9 cellular contexts compared by ENCODE assay signal in genomic region chr2:207167129-207167923, GRCh38. TPM values are rescaled to one million over a fixed set of nuclear protein-coding genes. Genes with fewer than 3 reads are reported as not detected.
DNase-seq lines count a peak whose midpoint lies in the region; ATAC-seq, FAIRE-seq and TF ChIP-seq lines count a peak whose summit lies in the region.
"Had no signal": no experiment of that assay in that cellular context is flagged by ENCODE, and none has a peak within 500 bp of the region (broad histone marks: within the 10 kb centered on the region; RNA-seq: fewer than 3 reads in every experiment).

No MANE protein-coding gene starts in this region.

- ATAC-seq in heart right ventricle (no peak), left cardiac atrium (no peak), GM21360 (IDR thresholded peaks at IDR 0.05; ENCODE audit: unreplicated experiment) (no peak), HG02623 (IDR thresholded peaks at IDR 0.05; ENCODE audit: unreplicated experiment) (no peak)
- peak; percentile 8 to 36 for ATAC-seq in activated naive CD4-positive, alpha-beta T cell treated with anti-CD3 and anti-CD28 coated beads, Interleukin-2, amount 50 U/mL, for 72 hours

- H3K4me1 ChIP-seq in heart right ventricle (peaks cover 0 to 31% (median 26%) of the 10 kb centered on the region in 9 donors), HUES6 (ENCODE audit: control insufficient read depth, insufficient read depth, low read length) (peaks cover 36% of the 10 kb centered on the region), small intestine (ENCODE audit: control insufficient read depth in 2 of 2, insufficient read depth in 1 of 2, low read depth in 1 of 2, low read length in 1 of 2) (peaks cover 0 to 2% of the 10 kb centered on the region in 2 donors)

- H3K27ac Mint-ChIP-seq in activated naive CD4-positive, alpha-beta T cell treated with anti-CD3 and anti-CD28 coated beads, Interleukin-2, amount 50 U/mL, for 72 hours = peak overlapping the region; percentile 97 to 99

- H3K4me3 ChIP-seq in heart right ventricle = peak overlapping the region; percentile 57 to 98 (median 77)
- peak overlapping the region; percentile 74 for H3K4me3 ChIP-seq in HUES6 (ENCODE audit: low read depth, low read length)
- H3K4me3 ChIP-seq in iPS-11a (ENCODE audit: low read depth, low read length) = peak overlapping the region; percentile 63
- peak overlapping the region; percentile 68 to 90 for H3K4me3 ChIP-seq in small intestine (ENCODE audit: low read depth in 1 of 2, low read length in 2 of 2)

- H3K27me3 ChIP-seq in heart right ventricle (no peaks in the 10 kb centered on the region), HUES6 (ENCODE audit: control insufficient read depth, insufficient read depth, low read length) (no peaks in the 10 kb centered on the region), small intestine (ENCODE audit: control insufficient read depth in 2 of 2, insufficient read depth in 2 of 2, low read length in 2 of 2) (no peaks in the 10 kb centered on the region)

- TF ChIP-seq CTCF in heart right ventricle (IDR thresholded peaks at IDR 0.05) = no peak

- WGBS in heart right ventricle, 2 donors = 25 to 32% methylated on average over 15 of the region's 15 CpGs
- 34 to 41% (median 34%) methylated on average over 15 of the region's 15 CpGs for WGBS in small intestine, 3 donors

- DNase-seq in heart right ventricle (no peak), left cardiac atrium (no peak), small intestine (no peak)
- DNase-seq in activated naive CD4-positive, alpha-beta T cell treated with anti-CD3 and anti-CD28 coated beads, Interleukin-2, amount 50 U/mL, for 72 hours (ENCODE audit: low spot score in 2 of 2) = no peak

- H3K27ac ChIP-seq in heart right ventricle (peak overlapping the region; percentile 96 to 100 (median 100)), HUES6 (ENCODE audit: low read depth, low read length) (peak overlapping the region; percentile 99), small intestine (ENCODE audit: low read depth in 1 of 2, low read length in 1 of 2) (peak overlapping the region; percentile 30 to 100)

- H3K36me3 ChIP-seq in heart right ventricle = peaks cover 0 to 5% (median 0%) of the 10 kb centered on the region in 9 donors
- 0 out of 2 replicates have a peak, but pooled peaks cover 1% of the 10 kb centered on the region for H3K36me3 ChIP-seq in HUES6 (ENCODE audit: control insufficient read depth, insufficient read depth, low read length)
- H3K36me3 ChIP-seq in small intestine (ENCODE audit: control insufficient read depth in 2 of 2, insufficient read depth in 2 of 2, low read length in 2 of 2) = no peaks in the 10 kb centered on the region

- peaks cover 9 to 20% of the 10 kb centered on the region in 2 donors for H3K36me3 Mint-ChIP-seq in activated naive CD4-positive, alpha-beta T cell treated with anti-CD3 and anti-CD28 coated beads, Interleukin-2, amount 50 U/mL, for 72 hours

- peak overlapping the region; percentile 100 for H3K9ac ChIP-seq in HUES6 (ENCODE audit: low read length)

- FAIRE-seq in small intestine (lab: Jason Lieb, UNC) = no peak

- intact Hi-C loops in heart right ventricle (cut with DNase I) (loop anchor here (2.0 to 10.0 kb wide), 17 partner anchors 60 to 365 kb away; no protein-coding TSS in a partner anchor), left cardiac atrium (cut with DNase I) (loop anchor here (5.0 to 10.0 kb wide), 4 partner anchors 60 to 307 kb away; no protein-coding TSS in a partner anchor)

- peaks cover 0 to 4% (median 0%) of the 10 kb centered on the region in 11 donors for H3K9me3 ChIP-seq in heart right ventricle
- H3K9me3 ChIP-seq in HUES6 (ENCODE audit: control insufficient read depth, insufficient read depth, low read depth, low read length) = no peaks in the 10 kb centered on the region
- H3K9me3 ChIP-seq in small intestine (ENCODE audit: control insufficient read depth, low read depth) = no peaks in the 10 kb centered on the region
- H3K9me3 ChIP-seq: mucosa of descending colon had no signal

- H3K9me3 Mint-ChIP-seq in activated naive CD4-positive, alpha-beta T cell treated with anti-CD3 and anti-CD28 coated beads, Interleukin-2, amount 50 U/mL, for 72 hours = peaks cover 0 to 5% of the 10 kb centered on the region in 2 donors

RNA-seq across cellular contexts. Expression of gene KLF7, which starts 1.6 kb away (rescaled TPM):
- total RNA-seq in heart right ventricle (10 to 100 TPM; 21.8 to 51.8 (median 30.8) TPM), left cardiac atrium (10 to 100 TPM; 22.1 to 31.8 TPM)
- polyA plus RNA-seq in heart right ventricle (1 to 10 TPM; 5.0 to 5.6 TPM), small intestine (1 to 10 TPM; 1.1 to 10.0 (median 8.1) TPM)
- 10 to 100 TPM; 26.8 to 28.7 TPM for total RNA-seq in activated naive CD4-positive, alpha-beta T cell treated with anti-CD3 and anti-CD28 coated beads, Interleukin-2, amount 50 U/mL, for 72 hours

Comparison
In these comparisons a context has a peak if more than half of its experiments do, and no peak if none do; other contexts are left out.
1. ATAC-seq: peak in activated naive CD4-positive, alpha-beta T cell treated with anti-CD3 and anti-CD28 coated beads, Interleukin-2, amount 50 U/mL, for 72 hours (2 of 2); none in heart right ventricle (0 of 8), left cardiac atrium (0 of 2), GM21360 (single experiment) and HG02623 (single experiment).
2. Peak in every context shown above with its lines, with median percentiles within 50 percentile points of each other: H3K27ac ChIP-seq and H3K4me3 ChIP-seq.